ENCODE assay signal across 27 cellular contexts in the genomic region with DNA sequence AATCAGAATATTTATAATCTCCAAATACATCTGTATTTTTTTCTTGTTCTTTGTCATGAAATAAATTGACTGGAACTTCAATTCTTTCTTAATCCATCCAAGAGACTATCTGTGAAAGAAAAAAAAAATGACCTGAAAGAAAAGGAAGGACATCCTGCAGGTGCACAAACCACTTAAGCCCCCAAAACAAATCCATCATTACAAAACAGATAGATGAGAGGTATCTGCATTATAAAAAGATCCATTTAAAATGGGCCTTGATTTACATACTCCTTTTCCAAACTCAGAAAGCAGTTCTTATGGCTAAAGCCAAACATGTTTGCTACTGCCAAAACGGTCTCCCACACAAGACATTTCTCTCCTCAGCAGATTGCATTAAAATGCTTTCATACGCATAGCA.
"Had no signal": no experiment of that assay in that cellular context is flagged by ENCODE, and none has a peak within 500 bp of the region (broad histone marks: within the 10 kb centered on the region; RNA-seq: fewer than 3 reads in every experiment).

No MANE protein-coding gene starts in this region.

- H3K9ac ChIP-seq: parathyroid adenoma had no signal

- H3K36me3 ChIP-seq: adrenal gland, sigmoid colon, thyroid gland, upper lobe of left lung had no signal

- DNase-seq: activated CD4-positive, alpha-beta T cell treated with anti-CD3 and anti-CD28 coated beads for 4 hours; activated CD4-positive, alpha-beta T cell treated with anti-CD3 and anti-CD28 coated beads, Interleukin-2, amount 50 U/mL, for 4 hours; activated effector memory CD4-positive, alpha-beta T cell treated with Interleukin-2 at 50 U/mL for 16 hours; activated naive CD4-positive, alpha-beta T cell treated with anti-CD3 and anti-CD28 coated beads for 36 hours; activated naive CD8-positive, alpha-beta T cell treated with anti-CD3 and anti-CD28 coated beads for 36 hours; adrenal gland; aorta; body of pancreas; dermis blood vessel endothelial cell; effector CD4-positive, alpha-beta T cell; naive B cell; nephron progenitor cell; nucleus accumbens; psoas muscle; sigmoid colon; small intestine; stimulated activated CD4-positive, alpha-beta T cell treated with anti-CD3 and anti-CD28 coated beads, Interleukin-4, amount 100 ng/mL, for 24 hours; stimulated activated naive CD8-positive, alpha-beta T cell treated with anti-CD3 and anti-CD28 coated beads, Interleukin-15, amount 100 ng/mL, for 72 hours; substantia nigra; thyroid gland; upper lobe of left lung had no signal

- FAIRE-seq: colon, endometrium, frontal cortex, small intestine had no signal

- H3K4me1 ChIP-seq: adrenal gland, body of pancreas, parathyroid adenoma, psoas muscle, sigmoid colon, thyroid gland, upper lobe of left lung had no signal

- H3K27ac ChIP-seq: adrenal gland, body of pancreas, epithelial cell of prostate, parathyroid adenoma, psoas muscle, sigmoid colon, thyroid gland, upper lobe of left lung had no signal

- ATAC-seq: body of pancreas; psoas muscle; stimulated activated effector memory CD8-positive, alpha-beta T cell treated with anti-CD3 and anti-CD28 coated beads, Interleukin-12 subunit alpha, Interleukin-12 subunit beta, amount 100 ng/mL, for 72 hours; stimulated activated naive CD8-positive, alpha-beta T cell treated with anti-CD3 and anti-CD28 coated beads, Interleukin-15, amount 100 ng/mL, for 72 hours had no signal

- H3K27me3 ChIP-seq: adrenal gland, body of pancreas, thyroid gland, upper lobe of left lung had no signal

- H3K9me3 ChIP-seq: adrenal gland, body of pancreas, psoas muscle, sigmoid colon, thyroid gland, upper lobe of left lung had no signal

- H3K4me3 ChIP-seq: adrenal gland, body of pancreas, psoas muscle, sigmoid colon, thyroid gland, upper lobe of left lung had no signal
